In the genomic region with DNA sequence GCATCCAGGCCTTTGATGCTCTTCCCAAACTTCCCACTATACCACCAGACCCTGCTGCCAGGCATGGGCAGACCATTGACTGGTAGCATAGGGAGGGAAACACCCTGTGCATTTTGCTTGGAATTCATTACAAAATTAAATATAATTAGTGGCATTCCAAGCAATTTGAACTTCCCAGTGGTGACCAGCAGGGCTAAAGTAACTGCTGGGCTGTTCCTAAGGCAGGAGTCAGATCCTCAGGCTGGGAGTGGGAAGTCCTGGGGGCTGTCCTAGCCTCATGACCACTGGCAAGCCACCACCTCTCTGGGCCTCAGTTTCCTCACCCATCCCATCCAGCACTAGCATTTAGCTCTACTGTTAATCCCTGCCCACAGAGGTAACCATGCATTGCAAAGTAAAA, we compare ENCODE assay signal across 1 cellular context.
TF ChIP-seq lines count a peak whose summit lies in the region.

No MANE protein-coding gene starts in this region.

TF ChIP-seq in SK-N-SH, 30 proteins besides CTCF, POLR2A, EP300 and RAD21 (continued from another document):
- TF ChIP-seq, protein P1, sequence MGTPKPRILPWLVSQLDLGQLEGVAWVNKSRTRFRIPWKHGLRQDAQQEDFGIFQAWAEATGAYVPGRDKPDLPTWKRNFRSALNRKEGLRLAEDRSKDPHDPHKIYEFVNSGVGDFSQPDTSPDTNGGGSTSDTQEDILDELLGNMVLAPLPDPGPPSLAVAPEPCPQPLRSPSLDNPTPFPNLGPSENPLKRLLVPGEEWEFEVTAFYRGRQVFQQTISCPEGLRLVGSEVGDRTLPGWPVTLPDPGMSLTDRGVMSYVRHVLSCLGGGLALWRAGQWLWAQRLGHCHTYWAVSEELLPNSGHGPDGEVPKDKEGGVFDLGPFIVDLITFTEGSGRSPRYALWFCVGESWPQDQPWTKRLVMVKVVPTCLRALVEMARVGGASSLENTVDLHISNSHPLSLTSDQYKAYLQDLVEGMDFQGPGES (IDR thresholded peaks at IDR 0.05; ENCODE audit: low read depth, low read length): no peak
- TF ChIP-seq FOSL2 (IDR thresholded peaks at IDR 0.05; ENCODE audit: borderline replicate concordance, low read depth) (no peak), RXRA (IDR thresholded peaks at IDR 0.05; ENCODE audit: borderline replicate concordance, low read depth) (no peak)
